ENCODE assay signal across 18 cellular contexts in genomic region chr5:174371600-174372094, GRCh38.
DNase-seq lines count a peak whose midpoint lies in the region; ATAC-seq lines count a peak whose summit lies in the region.
"Had no signal": no experiment of that assay in that cellular context is flagged by ENCODE, and none has a peak within 500 bp of the region (broad histone marks: within the 10 kb centered on the region; RNA-seq: fewer than 3 reads in every experiment).

No MANE protein-coding gene starts in this region.

- DNase-seq in AG20443 (ENCODE audit: low spot score) (peak; percentile 25), HK-2 (ENCODE audit: unreplicated experiment) (peak; percentile 4), SK-N-DZ (ENCODE audit: low spot score) (peak; percentile 55), iris pigment epithelial cell (ENCODE audit: low read depth) (peak; percentile 4), NAMALWA (ENCODE audit: low spot score) (no peak)
- DNase-seq: activated CD8-positive, alpha-beta T cell treated with anti-CD3 and anti-CD28 coated beads for 36 hours; DMS153; effector CD4-positive, alpha-beta T cell; foreskin keratinocyte; NCI-H146; NCI-H510A; pancreas; Right ventricle myocardium superior; stimulated activated CD4-positive, alpha-beta T cell treated with anti-CD3 and anti-CD28 coated beads, Interleukin-12 subunit alpha, Interleukin-12 subunit beta, amount 100 ng/mL, for 4 hours; substantia nigra had no signal

- ATAC-seq in HG03439 (IDR thresholded peaks at IDR 0.05; ENCODE audit: unreplicated experiment): no peak
- ATAC-seq in GM19023 (IDR thresholded peaks at IDR 0.05; ENCODE audit: unreplicated experiment): no peak
- ATAC-seq in HG02870 (IDR thresholded peaks at IDR 0.05; ENCODE audit: unreplicated experiment): no peak
- ATAC-seq: activated CD8-positive, alpha-beta T cell treated with anti-CD3 and anti-CD28 coated beads for 36 hours; foreskin keratinocyte; pancreas had no signal
